In the genomic region with DNA sequence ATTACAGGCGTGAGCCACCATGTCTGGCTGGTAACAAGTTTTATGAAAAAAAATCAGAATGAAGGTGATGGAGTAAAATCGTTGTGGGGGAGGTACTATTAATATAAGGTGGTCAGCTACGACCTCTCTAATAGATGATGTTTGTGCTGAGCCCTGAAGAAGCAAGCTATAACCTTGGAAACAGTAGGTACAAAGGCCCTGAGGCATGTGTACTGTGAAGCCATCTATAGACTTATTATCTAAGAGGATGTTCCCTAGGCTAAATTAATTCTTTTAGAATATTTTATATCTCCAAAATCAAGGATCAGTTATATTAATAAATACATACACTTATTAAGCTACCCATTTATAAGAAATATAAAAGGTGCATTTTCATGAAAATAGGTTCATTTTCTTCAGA, we compare ENCODE assay signal across 17 cellular contexts.
"Had no signal": no experiment of that assay in that cellular context is flagged by ENCODE, and none has a peak within 500 bp of the region (broad histone marks: within the 10 kb centered on the region; RNA-seq: fewer than 3 reads in every experiment).

No MANE protein-coding gene starts in this region.

- H3K27ac Mint-ChIP-seq: activated naive CD8-positive, alpha-beta T cell; endodermal cell; memory B cell; stimulated activated naive B cell treated with anti-CD40 and anti-IgM and Interleukin-4, amounts not matched to agents 10 μg/mL and 1 μg/mL and 100 μg/mL, for 72 hours; T-helper 17 cell had no signal

- H3K36me3 Mint-ChIP-seq: activated naive CD8-positive, alpha-beta T cell; memory B cell; stimulated activated naive B cell treated with anti-CD40 and anti-IgM and Interleukin-4, amounts not matched to agents 10 μg/mL and 1 μg/mL and 100 μg/mL, for 72 hours had no signal

- H3K27ac ChIP-seq: breast epithelium, heart right ventricle, left lung, right atrium auricular region had no signal

- H3K27me3 Mint-ChIP-seq: activated naive CD8-positive, alpha-beta T cell; T-helper 17 cell had no signal

- ATAC-seq: activated CD4-positive, CD25-positive, alpha-beta regulatory T cell treated with anti-CD3 and anti-CD28 coated beads, Interleukin-2, amount 50 U/mL, for 24 hours; esophagus mucosa; left lung; stimulated activated naive B cell treated with anti-CD40 and anti-IgM and Interleukin-4, amounts not matched to agents 10 μg/mL and 1 μg/mL and 100 μg/mL, for 72 hours; T-helper 17 cell had no signal

- H3K9me3 Mint-ChIP-seq: endodermal cell; memory B cell; neural crest cell; stimulated activated naive B cell treated with anti-CD40 and anti-IgM and Interleukin-4, amounts not matched to agents 10 μg/mL and 1 μg/mL and 100 μg/mL, for 72 hours had no signal

- DNase-seq: activated gamma-delta T cell; activated T-cell treated with anti-CD3 and anti-CD28 coated beads, Interleukin-2, amount 50 U/mL, for 48 hours; endodermal cell; foreskin melanocyte; heart right ventricle; left lung; stimulated activated CD4-positive, alpha-beta T cell treated with anti-CD3 and anti-CD28 coated beads, Interleukin-2, amount 100 ng/mL, for 24 hours; stimulated activated naive B cell treated with anti-CD40 and anti-IgM and Interleukin-4, amounts not matched to agents 10 μg/mL and 1 μg/mL and 100 μg/mL, for 72 hours; T-helper 17 cell; trophoblast cell had no signal

- H3K4me3 Mint-ChIP-seq: activated naive CD8-positive, alpha-beta T cell; endodermal cell; memory B cell; neural crest cell; stimulated activated naive B cell treated with anti-CD40 and anti-IgM and Interleukin-4, amounts not matched to agents 10 μg/mL and 1 μg/mL and 100 μg/mL, for 72 hours; T-helper 17 cell had no signal

- H3K36me3 ChIP-seq: breast epithelium, heart right ventricle, left lung, right atrium auricular region had no signal

- H3K27me3 ChIP-seq: breast epithelium, heart right ventricle, left lung, right atrium auricular region had no signal

- H3K4me1 ChIP-seq: breast epithelium, heart right ventricle, left lung, right atrium auricular region had no signal

- H3K4me1 Mint-ChIP-seq: endodermal cell; memory B cell; stimulated activated naive B cell treated with anti-CD40 and anti-IgM and Interleukin-4, amounts not matched to agents 10 μg/mL and 1 μg/mL and 100 μg/mL, for 72 hours; T-helper 17 cell had no signal

- H3K4me3 ChIP-seq: breast epithelium, heart right ventricle, left lung, right atrium auricular region had no signal

- H3K9me3 ChIP-seq: breast epithelium, heart right ventricle, left lung, right atrium auricular region had no signal
